10 cellular contexts compared by ENCODE assay signal in genomic region chr6:130913119-130913518, GRCh38.
DNase-seq lines count a peak whose midpoint lies in the region; ATAC-seq and TF ChIP-seq lines count a peak whose summit lies in the region.
"Had no signal": no experiment of that assay in that cellular context is flagged by ENCODE, and none has a peak within 500 bp of the region (broad histone marks: within the 10 kb centered on the region; RNA-seq: fewer than 3 reads in every experiment).

No MANE protein-coding gene starts in this region.

- H3K27ac Mint-ChIP-seq in activated naive CD4-positive, alpha-beta T cell treated with anti-CD3 and anti-CD28 coated beads, Interleukin-2, amount 50 U/mL, for 72 hours: no peak overlapping the region
- H3K27ac Mint-ChIP-seq in WTC11: no peak overlapping the region
- H3K27ac Mint-ChIP-seq: mesothelial cell of epicardium had no signal

- TF ChIP-seq POLR2A in suprapubic skin (IDR thresholded peaks at IDR 0.05): no peak

- H3K36me3 ChIP-seq in MG63 (no peaks in the 10 kb centered on the region; the same call in 1 of the 2 replicates), suprapubic skin (no peaks in the 10 kb centered on the region)

- no peak for TF ChIP-seq CTCF in WTC11 (IDR thresholded peaks at IDR 0.05)
- no peak for TF ChIP-seq CTCF in suprapubic skin (IDR thresholded peaks at IDR 0.05)

- no peak for TF ChIP-seq EP300 in suprapubic skin (IDR thresholded peaks at IDR 0.05)

- 66% methylated on average over 4 of the region's 4 CpGs for WGBS in suprapubic skin

- peaks cover 7% of the 10 kb centered on the region for H3K4me1 ChIP-seq in suprapubic skin

- H3K27ac ChIP-seq in suprapubic skin: no peak overlapping the region

- POLR2A ChIA-PET in WTC11 (lab: Charles Lee): no interaction called here

- no peak overlapping the region for H3K4me3 Mint-ChIP-seq in WTC11
- H3K4me3 Mint-ChIP-seq: mesothelial cell of epicardium had no signal

- H3K4me3 ChIP-seq in MG63: no peak overlapping the region
- H3K4me3 ChIP-seq in suprapubic skin: no peak overlapping the region

- H3K9me3 ChIP-seq in MG63 (peaks cover 6% of the 10 kb centered on the region; the same call in 1 of the 2 replicates), suprapubic skin (no peaks in the 10 kb centered on the region)

- CTCF ChIA-PET in WTC11 (lab: Charles Lee): no interaction called here

- H3K27me3 ChIP-seq in MG63 (no peaks in the 10 kb centered on the region), suprapubic skin (no peaks in the 10 kb centered on the region)

- H3K36me3 Mint-ChIP-seq in activated naive CD4-positive, alpha-beta T cell treated with anti-CD3 and anti-CD28 coated beads, Interleukin-2, amount 50 U/mL, for 72 hours: no peaks in the 10 kb centered on the region
- peaks cover 24% of the 10 kb centered on the region for H3K36me3 Mint-ChIP-seq in WTC11

- ATAC-seq in activated naive CD4-positive, alpha-beta T cell treated with anti-CD3 and anti-CD28 coated beads, Interleukin-2, amount 50 U/mL, for 72 hours: peak; percentile 69 to 89
- peak; percentile 90 for ATAC-seq in HG02973 (IDR thresholded peaks at IDR 0.05; ENCODE audit: unreplicated experiment)
- ATAC-seq in WTC11: peak; percentile 62
- ATAC-seq in stimulated activated naive CD8-positive, alpha-beta T cell treated with anti-CD3 and anti-CD28 coated beads, Interleukin-15, Interleukin-2, amounts not matched to agents 100 U/mL and 50 U/mL, for 24 hours: peak; percentile 68

- DNase-seq in activated naive CD4-positive, alpha-beta T cell treated with anti-CD3 and anti-CD28 coated beads, Interleukin-2, amount 50 U/mL, for 72 hours (ENCODE audit: low spot score in 2 of 2): peak in 1 of 2 donors; percentile 10
- no peak for DNase-seq in activated naive CD4-positive, alpha-beta T cell treated with anti-CD3 and anti-CD28 coated beads, Interleukin-2, amount 50 U/mL, for 16 hours
- DNase-seq in WTC11 (ENCODE audit: low spot score): no peak
- peak; percentile 11 for DNase-seq in stimulated activated naive CD8-positive, alpha-beta T cell treated with anti-CD3 and anti-CD28 coated beads, Interleukin-15, Interleukin-2, amounts not matched to agents 100 U/mL and 50 U/mL, for 24 hours
- no peak for DNase-seq in ecto neural progenitor cell (ENCODE audit: low spot score)
- DNase-seq in MG63: no peak
- DNase-seq in suprapubic skin (ENCODE audit: low spot score in 2 of 2): no peak
- DNase-seq: NCI-H69 had no signal

- H3K9me3 Mint-ChIP-seq in activated naive CD4-positive, alpha-beta T cell treated with anti-CD3 and anti-CD28 coated beads, Interleukin-2, amount 50 U/mL, for 72 hours: no peaks in the 10 kb centered on the region
- H3K9me3 Mint-ChIP-seq in WTC11: peaks cover 32% of the 10 kb centered on the region

- no peaks in the 10 kb centered on the region for H3K27me3 Mint-ChIP-seq in WTC11 (ENCODE audit: low read depth)

- peaks cover 12% of the 10 kb centered on the region for H3K4me1 Mint-ChIP-seq in WTC11

TF ChIP-seq in WTC11, 78 proteins besides CTCF, POLR2A, EP300 and RAD21:
- TF ChIP-seq ZNF396 (CRISPR knock-in tag; IDR thresholded peaks at IDR 0.05; ENCODE audit: borderline replicate concordance): no peak
- TF ChIP-seq NFYB (CRISPR knock-in tag; conservative IDR thresholded peaks at IDR 0.05; ENCODE audit: low read depth): no peak
- TF ChIP-seq, protein P1, sequence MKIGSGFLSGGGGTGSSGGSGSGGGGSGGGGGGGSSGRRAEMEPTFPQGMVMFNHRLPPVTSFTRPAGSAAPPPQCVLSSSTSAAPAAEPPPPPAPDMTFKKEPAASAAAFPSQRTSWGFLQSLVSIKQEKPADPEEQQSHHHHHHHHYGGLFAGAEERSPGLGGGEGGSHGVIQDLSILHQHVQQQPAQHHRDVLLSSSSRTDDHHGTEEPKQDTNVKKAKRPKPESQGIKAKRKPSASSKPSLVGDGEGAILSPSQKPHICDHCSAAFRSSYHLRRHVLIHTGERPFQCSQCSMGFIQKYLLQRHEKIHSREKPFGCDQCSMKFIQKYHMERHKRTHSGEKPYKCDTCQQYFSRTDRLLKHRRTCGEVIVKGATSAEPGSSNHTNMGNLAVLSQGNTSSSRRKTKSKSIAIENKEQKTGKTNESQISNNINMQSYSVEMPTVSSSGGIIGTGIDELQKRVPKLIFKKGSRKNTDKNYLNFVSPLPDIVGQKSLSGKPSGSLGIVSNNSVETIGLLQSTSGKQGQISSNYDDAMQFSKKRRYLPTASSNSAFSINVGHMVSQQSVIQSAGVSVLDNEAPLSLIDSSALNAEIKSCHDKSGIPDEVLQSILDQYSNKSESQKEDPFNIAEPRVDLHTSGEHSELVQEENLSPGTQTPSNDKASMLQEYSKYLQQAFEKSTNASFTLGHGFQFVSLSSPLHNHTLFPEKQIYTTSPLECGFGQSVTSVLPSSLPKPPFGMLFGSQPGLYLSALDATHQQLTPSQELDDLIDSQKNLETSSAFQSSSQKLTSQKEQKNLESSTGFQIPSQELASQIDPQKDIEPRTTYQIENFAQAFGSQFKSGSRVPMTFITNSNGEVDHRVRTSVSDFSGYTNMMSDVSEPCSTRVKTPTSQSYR (CRISPR knock-in tag; IDR thresholded peaks at IDR 0.05): no peak
- no peak for TF ChIP-seq CREM (CRISPR knock-in tag; IDR thresholded peaks at IDR 0.05)
- TF ChIP-seq FOXP1 (CRISPR knock-in tag; IDR thresholded peaks at IDR 0.05; ENCODE audit: borderline replicate concordance): no peak
- no peak for TF ChIP-seq GABPB1 (CRISPR knock-in tag; IDR thresholded peaks at IDR 0.05)
- TF ChIP-seq ETV6 (CRISPR knock-in tag; IDR thresholded peaks at IDR 0.05): no peak
- TF ChIP-seq TCF7 (CRISPR knock-in tag; IDR thresholded peaks at IDR 0.05; ENCODE audit: low read depth): no peak
- TF ChIP-seq, protein P2, sequence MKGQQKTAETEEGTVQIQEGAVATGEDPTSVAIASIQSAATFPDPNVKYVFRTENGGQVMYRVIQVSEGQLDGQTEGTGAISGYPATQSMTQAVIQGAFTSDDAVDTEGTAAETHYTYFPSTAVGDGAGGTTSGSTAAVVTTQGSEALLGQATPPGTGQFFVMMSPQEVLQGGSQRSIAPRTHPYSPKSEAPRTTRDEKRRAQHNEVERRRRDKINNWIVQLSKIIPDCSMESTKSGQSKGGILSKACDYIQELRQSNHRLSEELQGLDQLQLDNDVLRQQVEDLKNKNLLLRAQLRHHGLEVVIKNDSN (CRISPR knock-in tag; IDR thresholded peaks at IDR 0.05): no peak
- TF ChIP-seq GTF2I (CRISPR knock-in tag; conservative IDR thresholded peaks at IDR 0.05): no peak
- no peak for TF ChIP-seq TEAD1 (CRISPR knock-in tag; IDR thresholded peaks at IDR 0.05)
- TF ChIP-seq ZNF416 (CRISPR knock-in tag; IDR thresholded peaks at IDR 0.05): no peak
- no peak for TF ChIP-seq MAX (CRISPR knock-in tag; IDR thresholded peaks at IDR 0.05)
- TF ChIP-seq ATF1 (CRISPR knock-in tag; IDR thresholded peaks at IDR 0.05): no peak
